In the genomic region with DNA sequence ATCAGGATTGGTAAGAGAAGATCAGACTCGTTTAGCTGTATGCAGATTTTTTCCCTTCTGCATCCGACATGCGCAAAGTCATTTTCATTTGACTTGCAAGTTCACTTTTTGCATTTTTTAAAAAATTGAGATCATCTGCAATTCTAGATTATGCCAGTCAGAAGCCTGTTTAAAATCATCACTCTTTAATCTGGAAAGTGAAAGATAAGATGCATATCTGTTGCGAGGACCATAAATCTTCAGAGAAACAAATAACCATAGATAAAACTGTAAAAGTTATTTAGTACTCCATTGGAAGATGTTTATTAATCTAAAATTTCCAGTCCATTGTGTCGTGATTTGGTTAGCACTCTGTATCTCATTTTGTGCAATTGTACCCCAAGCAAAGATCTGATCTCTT, we compare ENCODE assay signal across 18 cellular contexts.
DNase-seq lines count a peak whose midpoint lies in the region; ATAC-seq and TF ChIP-seq lines count a peak whose summit lies in the region.
"Had no signal": no experiment of that assay in that cellular context is flagged by ENCODE, and none has a peak within 500 bp of the region (broad histone marks: within the 10 kb centered on the region; RNA-seq: fewer than 3 reads in every experiment).

No MANE protein-coding gene starts in this region.

- H3K4me1 ChIP-seq in HEK293 (ENCODE audit: control insufficient read depth, insufficient read depth, low read length) (no peaks in the 10 kb centered on the region), SK-N-SH (ENCODE audit: control insufficient read depth in 1 of 2, insufficient read depth in 2 of 2, low read depth in 1 of 2, low read length in 1 of 2) (peaks cover 0 to 6% of the 10 kb centered on the region in 2 experiments; a peak in 2 of 4 replicates), endodermal cell (ENCODE audit: control insufficient read depth, insufficient read depth, low read length) (no peaks in the 10 kb centered on the region)
- H3K4me1 ChIP-seq: Caco-2 had no signal

- H4K20me1 ChIP-seq in SK-N-SH (ENCODE audit: insufficient read depth) = no peaks in the 10 kb centered on the region

- intact Hi-C loops in activated CD4-positive, alpha-beta memory T cell treated with anti-CD3 and anti-CD28 coated beads for 36 hours (cut with micrococcal nuclease) = no loop called here

- 44% methylated on average over 5 of the region's 5 CpGs for WGBS in SK-N-SH (ENCODE audit: low lambda C conversion rate)
- WGBS in endodermal cell (ENCODE audit: insufficient coverage in 1 of 2, insufficient read length in 1 of 2), 2 experiments = 85 to 91% methylated on average over 4 of the region's 5 CpGs

- no peak overlapping the region for H2AFZ ChIP-seq in SK-N-SH (ENCODE audit: low read depth)

- no peak for TF ChIP-seq EP300 in SK-N-SH (IDR thresholded peaks at IDR 0.05; ENCODE audit: borderline replicate concordance in 1 of 2, low read depth in 1 of 2, low read length in 1 of 2)

- H3K27me3 ChIP-seq in SK-N-SH (ENCODE audit: insufficient read depth) (no peaks in the 10 kb centered on the region), endodermal cell (ENCODE audit: control insufficient read depth, insufficient read depth, low read length, poor library complexity, severe bottlenecking) (no peaks in the 10 kb centered on the region)

- POLR2A ChIA-PET in HEK293 (lab: Yijun Ruan, JAX) (no interaction called here), SK-N-SH (lab: Yijun Ruan, JAX) (interaction anchor here (0.7 to 0.9 kb wide), 2 partner anchors 29 to 441 kb away, joined by 3 read pairs; no protein-coding TSS in a partner anchor), WTC11 (lab: Charles Lee) (no interaction called here)
- POLR2A ChIA-PET in activated CD4-positive, alpha-beta memory T cell treated with anti-CD3 and anti-CD28 coated beads for 36 hours (lab: Charles Lee) = no interaction called here

- H3K9me3 ChIP-seq in HEK293 (ENCODE audit: control insufficient read depth, insufficient read depth, low read depth, low read length) (no peaks in the 10 kb centered on the region), SK-N-SH (no peaks in the 10 kb centered on the region), endodermal cell (ENCODE audit: control insufficient read depth, low read length) (no peaks in the 10 kb centered on the region)
- H3K9me3 ChIP-seq: Caco-2 had no signal

- H3K27me3 Mint-ChIP-seq in endodermal cell (ENCODE audit: insufficient read depth) (peaks cover 2% of the 10 kb centered on the region), neural crest cell (ENCODE audit: low read depth) (peaks cover 3% of the 10 kb centered on the region), WTC11 (ENCODE audit: low read depth) (no peaks in the 10 kb centered on the region)
- H3K27me3 Mint-ChIP-seq in activated CD4-positive, alpha-beta memory T cell treated with anti-CD3 and anti-CD28 coated beads for 36 hours = peaks cover 17% of the 10 kb centered on the region
- H3K27me3 Mint-ChIP-seq in T-helper 2 cell treated with Interferon-gamma antibody and Interleukin-4, amounts not matched to agents 5 μg/mL and 100 μg/mL, for 36 hours (ENCODE audit: low read depth) = peaks cover 24% of the 10 kb centered on the region

- H3K4me3 ChIP-seq in HEK293 (ENCODE audit: low read depth, low read length) = no peak overlapping the region
- H3K4me3 ChIP-seq in SK-N-SH (ENCODE audit: low read depth in 2 of 2, low read length in 1 of 2) = no peak overlapping the region
- H3K4me3 ChIP-seq in endodermal cell (ENCODE audit: low read length) = no peak overlapping the region
- H3K4me3 ChIP-seq: K562 had no signal

- CTCF ChIA-PET in HEK293 (lab: Yijun Ruan, JAX) = interaction anchor here (1.3 kb wide), 1 partner anchor 23 kb away, joined by 3 read pairs; no protein-coding TSS in a partner anchor
- CTCF ChIA-PET in SK-N-SH (lab: Yijun Ruan, JAX) = interaction anchor here (0.8 to 3.3 kb wide), 5 partner anchors 22 to 43 kb away, joined by 3 to 13 read pairs (median 4); no protein-coding TSS in a partner anchor
- CTCF ChIA-PET in activated CD4-positive, alpha-beta memory T cell treated with anti-CD3 and anti-CD28 coated beads for 36 hours (lab: Charles Lee) = no interaction called here
- CTCF ChIA-PET in WTC11 (lab: Charles Lee) = interaction anchor here (0.9 to 5.0 kb wide), 3 partner anchors 24 to 80 kb away, joined by 3 to 50 read pairs (median 4); no protein-coding TSS in a partner anchor

- H3K36me3 ChIP-seq in HEK293 (ENCODE audit: control insufficient read depth in 2 of 2, insufficient read depth in 1 of 2, low read length in 2 of 2) (no peaks in the 10 kb centered on the region), SK-N-SH (replicated peaks in 1 of 2; ENCODE audit: control insufficient read depth in 1 of 2, insufficient read depth in 2 of 2, low read length in 1 of 2) (no peaks in the 10 kb centered on the region), endodermal cell (ENCODE audit: control insufficient read depth, insufficient read depth, low read length) (no peaks in the 10 kb centered on the region)

- no peak for TF ChIP-seq RAD21 in SK-N-SH (IDR thresholded peaks at IDR 0.05; ENCODE audit: low read length)

- no peak overlapping the region for H3K9ac ChIP-seq in SK-N-SH
- H3K9ac ChIP-seq in endodermal cell (ENCODE audit: extremely low read depth, low read length, poor library complexity, severe bottlenecking) = no peak overlapping the region

- H3F3A ChIP-seq in SK-N-SH (replicated peaks; ENCODE audit: insufficient read depth) = no peaks in the 10 kb centered on the region

- H3K4me1 Mint-ChIP-seq in endodermal cell = peaks cover 6% of the 10 kb centered on the region
- peaks cover 23% of the 10 kb centered on the region for H3K4me1 Mint-ChIP-seq in neural crest cell
- H3K4me1 Mint-ChIP-seq in activated CD4-positive, alpha-beta memory T cell treated with anti-CD3 and anti-CD28 coated beads for 36 hours (ENCODE audit: low read depth) = no peaks in the 10 kb centered on the region
- no peaks in the 10 kb centered on the region for H3K4me1 Mint-ChIP-seq in T-helper 2 cell treated with Interferon-gamma antibody and Interleukin-4, amounts not matched to agents 5 μg/mL and 100 μg/mL, for 36 hours (ENCODE audit: low read depth)
- peaks cover 26% of the 10 kb centered on the region for H3K4me1 Mint-ChIP-seq in WTC11

- no peaks in the 10 kb centered on the region for H3K79me2 ChIP-seq in SK-N-SH (ENCODE audit: insufficient read depth)

- DNase-seq in SK-N-SH = no peak
- DNase-seq in endodermal cell = no peak
- DNase-seq in neural crest cell (ENCODE audit: low read depth, low spot score) = no peak
- no peak for DNase-seq in NCI-H146 (lab: John Stamatoyannopoulos, UW)
- no peak for DNase-seq in activated CD4-positive, alpha-beta memory T cell treated with anti-CD3 and anti-CD28 coated beads for 36 hours
- no peak for DNase-seq in T-helper 2 cell treated with Interferon-gamma antibody and Interleukin-4, amounts not matched to agents 5 μg/mL and 100 μg/mL, for 36 hours (ENCODE audit: low spot score)
- no peak for DNase-seq in WTC11 (ENCODE audit: low spot score)
- DNase-seq: ACHN; AML-193; Caco-2; CD4-positive, alpha-beta T cell; GOT3; H7; IMR-90 had no signal

- no peaks in the 10 kb centered on the region for H3K36me3 Mint-ChIP-seq in endodermal cell (ENCODE audit: low read depth)
- no peaks in the 10 kb centered on the region for H3K36me3 Mint-ChIP-seq in neural crest cell (ENCODE audit: low read depth)
- H3K36me3 Mint-ChIP-seq in activated CD4-positive, alpha-beta memory T cell treated with anti-CD3 and anti-CD28 coated beads for 36 hours = peaks cover 1% of the 10 kb centered on the region
- H3K36me3 Mint-ChIP-seq in T-helper 2 cell treated with Interferon-gamma antibody and Interleukin-4, amounts not matched to agents 5 μg/mL and 100 μg/mL, for 36 hours (ENCODE audit: low read depth) = no peaks in the 10 kb centered on the region
- H3K36me3 Mint-ChIP-seq in WTC11 = peaks cover 13% of the 10 kb centered on the region

- no peak overlapping the region for H3K4me3 Mint-ChIP-seq in endodermal cell
- peak overlapping the region; percentile 62 for H3K4me3 Mint-ChIP-seq in neural crest cell
- no peak overlapping the region for H3K4me3 Mint-ChIP-seq in activated CD4-positive, alpha-beta memory T cell treated with anti-CD3 and anti-CD28 coated beads for 36 hours
- H3K4me3 Mint-ChIP-seq in T-helper 2 cell treated with Interferon-gamma antibody and Interleukin-4, amounts not matched to agents 5 μg/mL and 100 μg/mL, for 36 hours = no peak overlapping the region
- H3K4me3 Mint-ChIP-seq in WTC11 = no peak overlapping the region
- H3K4me3 Mint-ChIP-seq: CD4-positive, alpha-beta T cell had no signal

- H3K27ac Mint-ChIP-seq in endodermal cell (no peak overlapping the region), neural crest cell (ENCODE audit: unreplicated experiment) (no peak overlapping the region), WTC11 (no peak overlapping the region)
- no peak overlapping the region for H3K27ac Mint-ChIP-seq in activated CD4-positive, alpha-beta memory T cell treated with anti-CD3 and anti-CD28 coated beads for 36 hours
- H3K27ac Mint-ChIP-seq in T-helper 2 cell treated with Interferon-gamma antibody and Interleukin-4, amounts not matched to agents 5 μg/mL and 100 μg/mL, for 36 hours = no peak overlapping the region
- H3K27ac Mint-ChIP-seq: CD4-positive, alpha-beta T cell had no signal

- no peak overlapping the region for H3K4me2 ChIP-seq in SK-N-SH

- TF ChIP-seq CTCF in HEK293 (tag by site-specific recombination; IDR thresholded peaks at IDR 0.05) (no peak), SK-N-SH (IDR thresholded peaks at IDR 0.05) (no peak), endodermal cell (conservative IDR thresholded peaks at IDR 0.05) (no peak), neural crest cell (conservative IDR thresholded peaks at IDR 0.05) (no peak), WTC11 (IDR thresholded peaks at IDR 0.05) (no peak)

- H3K9me3 Mint-ChIP-seq in endodermal cell (peaks cover 7% of the 10 kb centered on the region), neural crest cell (no peaks in the 10 kb centered on the region), WTC11 (peaks cover 18% of the 10 kb centered on the region)
- no peaks in the 10 kb centered on the region for H3K9me3 Mint-ChIP-seq in activated CD4-positive, alpha-beta memory T cell treated with anti-CD3 and anti-CD28 coated beads for 36 hours
- no peaks in the 10 kb centered on the region for H3K9me3 Mint-ChIP-seq in T-helper 2 cell treated with Interferon-gamma antibody and Interleukin-4, amounts not matched to agents 5 μg/mL and 100 μg/mL, for 36 hours

- no peak for ATAC-seq in WTC11
- ATAC-seq: K562 had no signal

- H3K9me2 ChIP-seq in SK-N-SH = no peaks in the 10 kb centered on the region

- H3K27ac ChIP-seq in HEK293 (ENCODE audit: extremely low read depth, low read depth, low read length) (no peak overlapping the region), SK-N-SH (ENCODE audit: low read depth in 2 of 2, low read length in 1 of 2) (no peak overlapping the region), endodermal cell (ENCODE audit: low read depth, low read length) (peak overlapping the region; percentile 48)
- H3K27ac ChIP-seq: C4-2B, HL-60 had no signal

TF ChIP-seq in HEK293, 187 proteins besides CTCF, POLR2A, EP300 and RAD21 (continues in another document):
- TF ChIP-seq ZNF664 (tag by site-specific recombination; IDR thresholded peaks at IDR 0.05) = peak; percentile 24; the same call in 1 of the 2 replicates

TF ChIP-seq in SK-N-SH, 30 proteins besides CTCF, POLR2A, EP300 and RAD21 (continues in another document):
- TF ChIP-seq EZH2phosphoT487 (IDR thresholded peaks at IDR 0.05; ENCODE audit: borderline replicate concordance, low read depth) = no peak
